ENCODE assay signal across 9 cellular contexts in the genomic region with DNA sequence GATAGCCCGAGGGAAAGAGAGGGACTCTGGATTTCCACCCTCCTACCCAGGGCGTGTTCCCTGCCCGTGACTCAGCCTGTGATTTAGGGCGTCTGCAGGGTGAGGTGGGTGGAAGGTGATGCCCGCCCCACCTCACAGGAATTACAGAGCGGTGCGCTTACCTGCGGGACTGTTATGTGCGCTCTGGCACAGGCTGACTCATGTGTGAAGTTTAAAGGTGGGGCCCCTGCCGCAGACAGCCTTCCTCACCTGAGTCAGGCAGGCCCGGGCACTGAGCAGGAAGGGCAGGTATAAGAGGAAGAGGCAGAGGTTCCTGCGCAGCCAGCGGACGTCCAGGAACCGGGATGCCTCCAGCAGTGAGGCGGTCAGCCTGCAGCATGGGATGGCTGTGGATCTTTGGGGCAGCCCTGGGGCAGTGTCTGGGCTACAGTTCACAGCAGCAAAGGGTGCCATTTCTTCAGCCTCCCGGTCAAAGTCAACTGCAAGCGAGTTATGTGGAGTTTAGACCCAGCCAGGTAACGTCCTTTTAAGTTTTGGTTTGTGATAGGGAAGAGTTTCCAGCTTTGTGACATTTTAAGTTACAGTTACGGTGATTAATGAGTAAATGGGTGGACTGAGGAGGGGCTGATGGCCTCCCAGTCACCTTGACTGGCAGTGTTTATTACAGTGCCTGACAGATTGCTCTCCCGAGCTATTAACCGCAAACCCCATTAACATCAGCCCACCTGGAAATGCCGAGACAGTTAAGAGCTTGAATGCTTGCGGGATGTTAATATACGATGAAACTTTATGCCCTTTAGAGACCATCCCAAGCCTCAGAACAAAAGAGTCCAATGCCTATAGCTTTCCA.
DNase-seq lines count a peak whose midpoint lies in the region; ATAC-seq, FAIRE-seq and TF ChIP-seq lines count a peak whose summit lies in the region.
"Had no signal": no experiment of that assay in that cellular context is flagged by ENCODE, and none has a peak within 500 bp of the region (broad histone marks: within the 10 kb centered on the region; RNA-seq: fewer than 3 reads in every experiment).

No MANE protein-coding gene starts in this region.

- H3K27ac ChIP-seq in hepatocyte = peak overlapping the region; percentile 62

- ATAC-seq in HG02884 (IDR thresholded peaks at IDR 0.05; ENCODE audit: unreplicated experiment) = no peak

- DNase-seq in LoVo (ENCODE audit: low spot score) (peak; percentile 93), activated T-cell treated with anti-CD3 and anti-CD28 coated beads for 4 hours (peak; percentile 17), hepatocyte (ENCODE audit: low spot score) (peak; percentile 76), foreskin fibroblast (no peak), globus pallidus (ENCODE audit: low spot score) (no peak), GM12892 (ENCODE audit: insufficient read length) (no peak)
- peak in 2 of 3 experiments; percentile 19 to 28 for DNase-seq in stimulated activated CD4-positive, alpha-beta T cell treated with anti-CD3 and anti-CD28 coated beads, TNF-alpha, amount 100 ng/mL, for 4 hours (ENCODE audit: low read depth in 3 of 3)
- DNase-seq: amygdala had no signal

- H3K4me1 ChIP-seq in hepatocyte (ENCODE audit: insufficient read depth) = peaks cover 29% of the 10 kb centered on the region

- no peaks in the 10 kb centered on the region for H4K20me1 ChIP-seq in hepatocyte (ENCODE audit: insufficient read depth, poor library complexity, severe bottlenecking)

- FAIRE-seq in GM12892 (lab: Jason Lieb, UNC) = no peak

- no peaks in the 10 kb centered on the region for H3K9me3 ChIP-seq in hepatocyte (ENCODE audit: low read depth)

- 58% methylated on average over 25 of the region's 25 CpGs for WGBS in hepatocyte (ENCODE audit: low lambda C conversion rate, missing lambda C conversion rate)

- H3K36me3 ChIP-seq in hepatocyte (replicated peaks; ENCODE audit: insufficient read depth, low read depth) = no peaks in the 10 kb centered on the region

- no peaks in the 10 kb centered on the region for H3K79me2 ChIP-seq in hepatocyte

- H3K4me3 ChIP-seq in hepatocyte (no peak overlapping the region), foreskin fibroblast (ENCODE audit: low read depth in 1 of 2, low read length in 2 of 2) (no peak overlapping the region)

- TF ChIP-seq CTCF in hepatocyte (IDR thresholded peaks at IDR 0.05; ENCODE audit: poor library complexity) = no peak
- TF ChIP-seq CTCF in foreskin fibroblast (IDR thresholded peaks at IDR 0.05; ENCODE audit: low read depth, low read length) = no peak

- H3K4me2 ChIP-seq in hepatocyte = peak overlapping the region; percentile 65

- H2AFZ ChIP-seq in hepatocyte = no peak overlapping the region

- H3K9me2 ChIP-seq in hepatocyte (replicated peaks; ENCODE audit: insufficient read depth) = no peaks in the 10 kb centered on the region

- TF ChIP-seq POLR2A in GM12892 (IDR thresholded peaks at IDR 0.05; ENCODE audit: low read depth, low read length) = no peak

- H3K27me3 ChIP-seq in hepatocyte = no peaks in the 10 kb centered on the region

Comparison
In these comparisons a context has a peak if more than half of its experiments do, and no peak if none do; other contexts are left out.
1. DNase-seq: peak in LoVo (single experiment), activated T-cell treated with anti-CD3 and anti-CD28 coated beads for 4 hours (single experiment), hepatocyte (single experiment) and stimulated activated CD4-positive, alpha-beta T cell treated with anti-CD3 and anti-CD28 coated beads, TNF-alpha, amount 100 ng/mL, for 4 hours (2 of 3); none in foreskin fibroblast (0 of 2), globus pallidus (single experiment) and GM12892 (single experiment).